8 cellular contexts compared by ENCODE assay signal in genomic region chr22:30668306-30668655, GRCh38. TPM values are rescaled to one million over a fixed set of nuclear protein-coding genes. Genes with fewer than 3 reads are reported as not detected.
DNase-seq lines count a peak whose midpoint lies in the region; ATAC-seq and TF ChIP-seq lines count a peak whose summit lies in the region.

No MANE protein-coding gene starts in this region.

- TF ChIP-seq POLR2A in stomach (IDR thresholded peaks at IDR 0.05), result no peak

- no peak for ATAC-seq in GM21367 (IDR thresholded peaks at IDR 0.05; ENCODE audit: unreplicated experiment)
- ATAC-seq in HG03439 (IDR thresholded peaks at IDR 0.05; ENCODE audit: unreplicated experiment), result no peak

- H3K4me3 ChIP-seq in iPS-15b (ENCODE audit: low read depth, low read length) (peak overlapping the region; percentile 82), stomach (peak overlapping the region; percentile 70 to 89 (median 74))

- TF ChIP-seq EP300 in stomach (IDR thresholded peaks at IDR 0.05), result no peak

- DNase-seq in T-helper 1 cell, result no peak
- DNase-seq in stomach, result no peak
- no peak for DNase-seq in NCI-H2171 treated with DMSO at 0.1 percent for 48 hours (lab: John Stamatoyannopoulos, UW)

- peak overlapping the region; percentile 95 for H3K4me3 Mint-ChIP-seq in T-helper 1 cell treated with Interleukin-12 subunit alpha and Interleukin-12 subunit beta and Interleukin-4 antibody, amounts not matched to agents 30 μg/mL and 1 μg/mL, for 36 hours

- WGBS in stomach, 5 donors, result 8 to 22% (median 13%) methylated on average over 15 of the region's 15 CpGs

- H3K9me3 ChIP-seq in iPS-15b (ENCODE audit: control insufficient read depth, insufficient read depth, low read length) (no peaks in the 10 kb centered on the region), stomach (no peaks in the 10 kb centered on the region)

- peaks cover 10% of the 10 kb centered on the region for H3K4me1 ChIP-seq in iPS-15b (ENCODE audit: control insufficient read depth, insufficient read depth, low read length)
- H3K4me1 ChIP-seq in stomach, result peaks cover 4 to 30% (median 19%) of the 10 kb centered on the region in 4 donors

- no peaks in the 10 kb centered on the region for H3K36me3 ChIP-seq in iPS-15b (ENCODE audit: control insufficient read depth, insufficient read depth, low read length)
- peaks cover 0 to 18% (median 10%) of the 10 kb centered on the region in 4 donors for H3K36me3 ChIP-seq in stomach

- H3K27me3 ChIP-seq in iPS-15b (ENCODE audit: control insufficient read depth, insufficient read depth, low read length) (peaks cover 18% of the 10 kb centered on the region), stomach (no peaks in the 10 kb centered on the region)

- H3K27ac ChIP-seq in VCaP (peak overlapping the region; percentile 38; the same call in 1 of the 2 replicates), stomach (peak overlapping the region; percentile 49 to 75 (median 65))

- peaks cover 5% of the 10 kb centered on the region for H3K27me3 Mint-ChIP-seq in T-helper 1 cell treated with Interleukin-12 subunit alpha and Interleukin-12 subunit beta and Interleukin-4 antibody, amounts not matched to agents 30 μg/mL and 1 μg/mL, for 36 hours (ENCODE audit: low read depth)

- intact Hi-C loops in stomach (cut with DNase I; ENCODE audit: low total_unique reads), result no loop called here

- TF ChIP-seq CTCF in VCaP (conservative IDR thresholded peaks at IDR 0.05) (no peak), stomach (IDR thresholded peaks at IDR 0.05) (no peak)

- no peaks in the 10 kb centered on the region for H3K9me3 Mint-ChIP-seq in T-helper 1 cell treated with Interleukin-12 subunit alpha and Interleukin-12 subunit beta and Interleukin-4 antibody, amounts not matched to agents 30 μg/mL and 1 μg/mL, for 36 hours

- H3K36me3 Mint-ChIP-seq in T-helper 1 cell treated with Interleukin-12 subunit alpha and Interleukin-12 subunit beta and Interleukin-4 antibody, amounts not matched to agents 30 μg/mL and 1 μg/mL, for 36 hours (ENCODE audit: low read depth), result peaks cover 11% of the 10 kb centered on the region

- peak overlapping the region; percentile 88 for H3K27ac Mint-ChIP-seq in T-helper 1 cell treated with Interleukin-12 subunit alpha and Interleukin-12 subunit beta and Interleukin-4 antibody, amounts not matched to agents 30 μg/mL and 1 μg/mL, for 36 hours

- H3K9ac ChIP-seq in iPS-15b (ENCODE audit: low read depth, low read length), result peak overlapping the region; percentile 65

- H3K4me1 Mint-ChIP-seq in T-helper 1 cell treated with Interleukin-12 subunit alpha and Interleukin-12 subunit beta and Interleukin-4 antibody, amounts not matched to agents 30 μg/mL and 1 μg/mL, for 36 hours (ENCODE audit: low read depth), result peaks cover 22% of the 10 kb centered on the region

RNA-seq across cellular contexts. Expression of gene DUSP18, which starts 0.6 kb away (rescaled TPM):
- total RNA-seq in stomach, result 10 to 100 TPM in 2 of 5 donors, 1 to 10 TPM in 2, not detected in 1; 4.5 to 46.9 (median 10.9) TPM
- polyA plus RNA-seq in stomach, result 1 to 10 TPM; 1.4 to 4.2 (median 2.9) TPM

RNA-seq across cellular contexts. Expression of gene OSBP2, which starts 26.4 kb away (rescaled TPM):
- total RNA-seq in stomach, result 1 to 10 TPM in 3 of 5 donors, under 1 TPM in 1, not detected in 1; 0.58 to 9.5 (median 8.5) TPM
- 1 to 10 TPM; 1.3 to 1.8 (median 1.3) TPM for polyA plus RNA-seq in stomach

RNA-seq across cellular contexts. Expression of gene SLC35E4, which starts 32.7 kb away (rescaled TPM):
- total RNA-seq in stomach, result 1 to 10 TPM in 4 of 5 donors, under 1 TPM in 1; 0.45 to 7.2 (median 2.6) TPM
- polyA plus RNA-seq in stomach, result 1 to 10 TPM in 2 of 3 donors, under 1 TPM in 1; 0.46 to 3.4 (median 1.8) TPM
